ENCODE assay signal across 1 cellular context in genomic region chr10:87504667-87505365, GRCh38.
TF ChIP-seq lines count a peak whose summit lies in the region.

Gene MINPP1, plus strand, starts transcription at chr10:87504893. Its CDS starts 23 bp downstream, at chr10:87504916.

TF ChIP-seq in K562, 482 proteins besides CTCF, POLR2A, EP300 and RAD21 (continued from another document and continues in another):
- TF ChIP-seq, protein P1, sequence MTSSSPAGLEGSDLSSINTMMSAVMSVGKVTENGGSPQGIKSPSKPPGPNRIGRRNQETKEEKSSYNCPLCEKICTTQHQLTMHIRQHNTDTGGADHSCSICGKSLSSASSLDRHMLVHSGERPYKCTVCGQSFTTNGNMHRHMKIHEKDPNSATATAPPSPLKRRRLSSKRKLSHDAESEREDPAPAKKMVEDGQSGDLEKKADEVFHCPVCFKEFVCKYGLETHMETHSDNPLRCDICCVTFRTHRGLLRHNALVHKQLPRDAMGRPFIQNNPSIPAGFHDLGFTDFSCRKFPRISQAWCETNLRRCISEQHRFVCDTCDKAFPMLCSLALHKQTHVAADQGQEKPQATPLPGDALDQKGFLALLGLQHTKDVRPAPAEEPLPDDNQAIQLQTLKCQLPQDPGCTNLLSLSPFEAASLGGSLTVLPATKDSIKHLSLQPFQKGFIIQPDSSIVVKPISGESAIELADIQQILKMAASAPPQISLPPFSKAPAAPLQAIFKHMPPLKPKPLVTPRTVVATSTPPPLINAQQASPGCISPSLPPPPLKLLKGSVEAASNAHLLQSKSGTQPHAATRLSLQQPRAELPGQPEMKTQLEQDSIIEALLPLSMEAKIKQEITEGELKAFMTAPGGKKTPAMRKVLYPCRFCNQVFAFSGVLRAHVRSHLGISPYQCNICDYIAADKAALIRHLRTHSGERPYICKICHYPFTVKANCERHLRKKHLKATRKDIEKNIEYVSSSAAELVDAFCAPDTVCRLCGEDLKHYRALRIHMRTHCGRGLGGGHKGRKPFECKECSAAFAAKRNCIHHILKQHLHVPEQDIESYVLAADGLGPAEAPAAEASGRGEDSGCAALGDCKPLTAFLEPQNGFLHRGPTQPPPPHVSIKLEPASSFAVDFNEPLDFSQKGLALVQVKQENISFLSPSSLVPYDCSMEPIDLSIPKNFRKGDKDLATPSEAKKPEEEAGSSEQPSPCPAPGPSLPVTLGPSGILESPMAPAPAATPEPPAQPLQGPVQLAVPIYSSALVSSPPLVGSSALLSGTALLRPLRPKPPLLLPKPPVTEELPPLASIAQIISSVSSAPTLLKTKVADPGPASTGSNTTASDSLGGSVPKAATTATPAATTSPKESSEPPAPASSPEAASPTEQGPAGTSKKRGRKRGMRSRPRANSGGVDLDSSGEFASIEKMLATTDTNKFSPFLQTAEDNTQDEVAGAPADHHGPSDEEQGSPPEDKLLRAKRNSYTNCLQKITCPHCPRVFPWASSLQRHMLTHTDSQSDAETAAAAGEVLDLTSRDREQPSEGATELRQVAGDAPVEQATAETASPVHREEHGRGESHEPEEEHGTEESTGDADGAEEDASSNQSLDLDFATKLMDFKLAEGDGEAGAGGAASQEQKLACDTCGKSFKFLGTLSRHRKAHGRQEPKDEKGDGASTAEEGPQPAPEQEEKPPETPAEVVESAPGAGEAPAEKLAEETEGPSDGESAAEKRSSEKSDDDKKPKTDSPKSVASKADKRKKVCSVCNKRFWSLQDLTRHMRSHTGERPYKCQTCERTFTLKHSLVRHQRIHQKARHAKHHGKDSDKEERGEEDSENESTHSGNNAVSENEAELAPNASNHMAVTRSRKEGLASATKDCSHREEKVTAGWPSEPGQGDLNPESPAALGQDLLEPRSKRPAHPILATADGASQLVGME (CRISPR knock-in tag; IDR thresholded peaks at IDR 0.05): 0 out of 2 replicates have a peak, but pooled peaks have one; percentile 13
- TF ChIP-seq CBX2 (IDR thresholded peaks at IDR 0.05; ENCODE audit: insufficient read depth, low read length, poor library complexity, severe bottlenecking) (no peak), CCAR2 (IDR thresholded peaks at IDR 0.05; ENCODE audit: low read depth, low read length) (no peak), FOXA1 (IDR thresholded peaks at IDR 0.05; ENCODE audit: borderline replicate concordance) (no peak), USF1 (CRISPR knock-in tag; IDR thresholded peaks at IDR 0.05) (no peak), COPS2 (conservative IDR thresholded peaks at IDR 0.05) (no peak), ZNF780A (CRISPR knock-in tag; IDR thresholded peaks at IDR 0.05) (no peak), BMI1 (IDR thresholded peaks at IDR 0.05; ENCODE audit: low read length) (no peak), SAFB (IDR thresholded peaks at IDR 0.05; ENCODE audit: borderline replicate concordance, low read depth, low read length) (no peak), ZNF232 (CRISPR knock-in tag; IDR thresholded peaks at IDR 0.05) (no peak), SNIP1 (IDR thresholded peaks at IDR 0.05; ENCODE audit: low read depth) (no peak), ZNF133 (CRISPR knock-in tag; IDR thresholded peaks at IDR 0.05) (no peak), GABPB1 (CRISPR knock-in tag; IDR thresholded peaks at IDR 0.05) (peak; percentile 89), SIN3B (IDR thresholded peaks at IDR 0.05; ENCODE audit: low read depth) (peak; percentile 49; the same call in 1 of the 2 replicates), POLR3A (IDR thresholded peaks at IDR 0.05; ENCODE audit: borderline replicate concordance, extremely low read depth, insufficient read depth, insufficient read length) (no peak), POU5F1 (IDR thresholded peaks at IDR 0.05; ENCODE audit: borderline replicate concordance, low read depth, low read length, partially characterized antibody) (no peak), MED1 (CRISPR knock-in tag; IDR thresholded peaks at IDR 0.05; ENCODE audit: borderline replicate concordance) (no peak), ZNF384 (IDR thresholded peaks at IDR 0.05; ENCODE audit: low read depth, low read length) (no peak), CTBP1 (IDR thresholded peaks at IDR 0.05; ENCODE audit: borderline replicate concordance) (peak; percentile 67), PRDM10 (IDR thresholded peaks at IDR 0.05; ENCODE audit: partially characterized antibody) (peak; percentile 47), NCOA1 (IDR thresholded peaks at IDR 0.05; ENCODE audit: low read depth) (no peak), SMAD3 (CRISPR knock-in tag; conservative IDR thresholded peaks at IDR 0.05) (no peak), ZNF57 (CRISPR knock-in tag; IDR thresholded peaks at IDR 0.05) (no peak), GTF2A2 (tag; IDR thresholded peaks at IDR 0.05) (no peak), FOXO4 (CRISPR knock-in tag; IDR thresholded peaks at IDR 0.05) (no peak), NFIX (CRISPR knock-in tag; IDR thresholded peaks at IDR 0.05; ENCODE audit: low read depth) (no peak), CBX3 (IDR thresholded peaks at IDR 0.05; ENCODE audit: borderline replicate concordance in 1 of 2, low read length in 2 of 2) (no peak), NCOR1 (IDR thresholded peaks at IDR 0.05) (no peak), TCF7 (IDR thresholded peaks at IDR 0.05; ENCODE audit: borderline replicate concordance) (no peak), NUFIP1 (IDR thresholded peaks at IDR 0.05; ENCODE audit: partially characterized antibody) (no peak), EGR1 (conservative IDR thresholded peaks at IDR 0.05) (no peak), KLF1 (tag; IDR thresholded peaks at IDR 0.05) (no peak), CEBPG (CRISPR knock-in tag; IDR thresholded peaks at IDR 0.05) (no peak), CEBPG (tag; conservative IDR thresholded peaks at IDR 0.05 in 1 of 2, IDR thresholded peaks at IDR 0.05 in 1 of 2) (no peak)
- TF ChIP-seq, protein P2, sequence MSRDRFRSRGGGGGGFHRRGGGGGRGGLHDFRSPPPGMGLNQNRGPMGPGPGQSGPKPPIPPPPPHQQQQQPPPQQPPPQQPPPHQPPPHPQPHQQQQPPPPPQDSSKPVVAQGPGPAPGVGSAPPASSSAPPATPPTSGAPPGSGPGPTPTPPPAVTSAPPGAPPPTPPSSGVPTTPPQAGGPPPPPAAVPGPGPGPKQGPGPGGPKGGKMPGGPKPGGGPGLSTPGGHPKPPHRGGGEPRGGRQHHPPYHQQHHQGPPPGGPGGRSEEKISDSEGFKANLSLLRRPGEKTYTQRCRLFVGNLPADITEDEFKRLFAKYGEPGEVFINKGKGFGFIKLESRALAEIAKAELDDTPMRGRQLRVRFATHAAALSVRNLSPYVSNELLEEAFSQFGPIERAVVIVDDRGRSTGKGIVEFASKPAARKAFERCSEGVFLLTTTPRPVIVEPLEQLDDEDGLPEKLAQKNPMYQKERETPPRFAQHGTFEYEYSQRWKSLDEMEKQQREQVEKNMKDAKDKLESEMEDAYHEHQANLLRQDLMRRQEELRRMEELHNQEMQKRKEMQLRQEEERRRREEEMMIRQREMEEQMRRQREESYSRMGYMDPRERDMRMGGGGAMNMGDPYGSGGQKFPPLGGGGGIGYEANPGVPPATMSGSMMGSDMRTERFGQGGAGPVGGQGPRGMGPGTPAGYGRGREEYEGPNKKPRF (IDR thresholded peaks at IDR 0.05; ENCODE audit: low read depth, low read length): no peak
- TF ChIP-seq, protein P3, sequence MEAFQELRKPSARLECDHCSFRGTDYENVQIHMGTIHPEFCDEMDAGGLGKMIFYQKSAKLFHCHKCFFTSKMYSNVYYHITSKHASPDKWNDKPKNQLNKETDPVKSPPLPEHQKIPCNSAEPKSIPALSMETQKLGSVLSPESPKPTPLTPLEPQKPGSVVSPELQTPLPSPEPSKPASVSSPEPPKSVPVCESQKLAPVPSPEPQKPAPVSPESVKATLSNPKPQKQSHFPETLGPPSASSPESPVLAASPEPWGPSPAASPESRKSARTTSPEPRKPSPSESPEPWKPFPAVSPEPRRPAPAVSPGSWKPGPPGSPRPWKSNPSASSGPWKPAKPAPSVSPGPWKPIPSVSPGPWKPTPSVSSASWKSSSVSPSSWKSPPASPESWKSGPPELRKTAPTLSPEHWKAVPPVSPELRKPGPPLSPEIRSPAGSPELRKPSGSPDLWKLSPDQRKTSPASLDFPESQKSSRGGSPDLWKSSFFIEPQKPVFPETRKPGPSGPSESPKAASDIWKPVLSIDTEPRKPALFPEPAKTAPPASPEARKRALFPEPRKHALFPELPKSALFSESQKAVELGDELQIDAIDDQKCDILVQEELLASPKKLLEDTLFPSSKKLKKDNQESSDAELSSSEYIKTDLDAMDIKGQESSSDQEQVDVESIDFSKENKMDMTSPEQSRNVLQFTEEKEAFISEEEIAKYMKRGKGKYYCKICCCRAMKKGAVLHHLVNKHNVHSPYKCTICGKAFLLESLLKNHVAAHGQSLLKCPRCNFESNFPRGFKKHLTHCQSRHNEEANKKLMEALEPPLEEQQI (IDR thresholded peaks at IDR 0.05): no peak
- TF ChIP-seq, protein P4, sequence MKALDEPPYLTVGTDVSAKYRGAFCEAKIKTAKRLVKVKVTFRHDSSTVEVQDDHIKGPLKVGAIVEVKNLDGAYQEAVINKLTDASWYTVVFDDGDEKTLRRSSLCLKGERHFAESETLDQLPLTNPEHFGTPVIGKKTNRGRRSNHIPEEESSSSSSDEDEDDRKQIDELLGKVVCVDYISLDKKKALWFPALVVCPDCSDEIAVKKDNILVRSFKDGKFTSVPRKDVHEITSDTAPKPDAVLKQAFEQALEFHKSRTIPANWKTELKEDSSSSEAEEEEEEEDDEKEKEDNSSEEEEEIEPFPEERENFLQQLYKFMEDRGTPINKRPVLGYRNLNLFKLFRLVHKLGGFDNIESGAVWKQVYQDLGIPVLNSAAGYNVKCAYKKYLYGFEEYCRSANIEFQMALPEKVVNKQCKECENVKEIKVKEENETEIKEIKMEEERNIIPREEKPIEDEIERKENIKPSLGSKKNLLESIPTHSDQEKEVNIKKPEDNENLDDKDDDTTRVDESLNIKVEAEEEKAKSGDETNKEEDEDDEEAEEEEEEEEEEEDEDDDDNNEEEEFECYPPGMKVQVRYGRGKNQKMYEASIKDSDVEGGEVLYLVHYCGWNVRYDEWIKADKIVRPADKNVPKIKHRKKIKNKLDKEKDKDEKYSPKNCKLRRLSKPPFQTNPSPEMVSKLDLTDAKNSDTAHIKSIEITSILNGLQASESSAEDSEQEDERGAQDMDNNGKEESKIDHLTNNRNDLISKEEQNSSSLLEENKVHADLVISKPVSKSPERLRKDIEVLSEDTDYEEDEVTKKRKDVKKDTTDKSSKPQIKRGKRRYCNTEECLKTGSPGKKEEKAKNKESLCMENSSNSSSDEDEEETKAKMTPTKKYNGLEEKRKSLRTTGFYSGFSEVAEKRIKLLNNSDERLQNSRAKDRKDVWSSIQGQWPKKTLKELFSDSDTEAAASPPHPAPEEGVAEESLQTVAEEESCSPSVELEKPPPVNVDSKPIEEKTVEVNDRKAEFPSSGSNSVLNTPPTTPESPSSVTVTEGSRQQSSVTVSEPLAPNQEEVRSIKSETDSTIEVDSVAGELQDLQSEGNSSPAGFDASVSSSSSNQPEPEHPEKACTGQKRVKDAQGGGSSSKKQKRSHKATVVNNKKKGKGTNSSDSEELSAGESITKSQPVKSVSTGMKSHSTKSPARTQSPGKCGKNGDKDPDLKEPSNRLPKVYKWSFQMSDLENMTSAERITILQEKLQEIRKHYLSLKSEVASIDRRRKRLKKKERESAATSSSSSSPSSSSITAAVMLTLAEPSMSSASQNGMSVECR (CRISPR knock-in tag; IDR thresholded peaks at IDR 0.05): peak; percentile 90
- TF ChIP-seq, protein P5, sequence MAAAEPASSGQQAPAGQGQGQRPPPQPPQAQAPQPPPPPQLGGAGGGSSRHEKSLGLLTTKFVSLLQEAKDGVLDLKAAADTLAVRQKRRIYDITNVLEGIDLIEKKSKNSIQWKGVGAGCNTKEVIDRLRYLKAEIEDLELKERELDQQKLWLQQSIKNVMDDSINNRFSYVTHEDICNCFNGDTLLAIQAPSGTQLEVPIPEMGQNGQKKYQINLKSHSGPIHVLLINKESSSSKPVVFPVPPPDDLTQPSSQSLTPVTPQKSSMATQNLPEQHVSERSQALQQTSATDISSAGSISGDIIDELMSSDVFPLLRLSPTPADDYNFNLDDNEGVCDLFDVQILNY (CRISPR knock-in tag; IDR thresholded peaks at IDR 0.05): no peak
